ENCODE assay signal across 18 cellular contexts in genomic region chr11:87466228-87466627, GRCh38.
DNase-seq lines count a peak whose midpoint lies in the region; ATAC-seq and TF ChIP-seq lines count a peak whose summit lies in the region.
"Had no signal": no experiment of that assay in that cellular context is flagged by ENCODE, and none has a peak within 500 bp of the region (broad histone marks: within the 10 kb centered on the region; RNA-seq: fewer than 3 reads in every experiment).

No MANE protein-coding gene starts in this region.

- POLR2A ChIA-PET in activated CD8-positive, alpha-beta T cell treated with anti-CD3 and anti-CD28 coated beads, Interleukin-2, amount 10 ng/mL, durations not matched to agents 7 days and 5 days (lab: Charles Lee), result no interaction called here

- intact Hi-C loops in psoas muscle (cut with DNase I), result no loop called here
- intact Hi-C loops in Calu3 (cut with micrococcal nuclease; ENCODE audit: unreplicated experiment), result no loop called here

- H3K27me3 ChIP-seq in adipocyte (replicated peaks; ENCODE audit: control insufficient read depth, insufficient read depth, low read length), result no peaks in the 10 kb centered on the region
- no peaks in the 10 kb centered on the region for H3K27me3 ChIP-seq in hepatocyte
- H3K27me3 ChIP-seq in psoas muscle (ENCODE audit: insufficient read depth in 3 of 3, low read length in 2 of 3), result no peaks in the 10 kb centered on the region

- WGBS in hepatocyte (ENCODE audit: low lambda C conversion rate, missing lambda C conversion rate), result 46% methylated on average over 2 of the region's 2 CpGs
- whole genome bisulfite sequencing in psoas muscle, 3 donors, result 32 to 48% (median 33%) methylated on average over 2 of the region's 2 CpGs

- DNase-seq in AG10803 (ENCODE audit: low read depth) (peak; percentile 85), adipocyte (ENCODE audit: low read depth) (peak; percentile 65), hepatocyte (ENCODE audit: low spot score) (peak; percentile 37), psoas muscle (no peak), NCI-H1436 (lab: John Stamatoyannopoulos, UW) (no peak), Calu3 (no peak)
- no peak for DNase-seq in activated CD8-positive, alpha-beta T cell treated with anti-CD3 and anti-CD28 coated beads, Interleukin-2, amount 10 ng/mL, durations not matched to agents 7 days and 5 days
- DNase-seq: ACHN; activated CD4-positive, alpha-beta T cell treated with anti-CD3 and anti-CD28 coated beads for 4 hours; activated naive CD8-positive, alpha-beta T cell treated with anti-CD3 and anti-CD28 coated beads, Interleukin-2, amount 50 U/mL, for 24 hours; CD8-positive, alpha-beta memory T cell; DND-41; Kasumi-1; NCI-H1105 treated with DMSO at 0.1 percent for 48 hours; substantia nigra had no signal

- H3K36me3 Mint-ChIP-seq in activated CD8-positive, alpha-beta T cell treated with anti-CD3 and anti-CD28 coated beads, Interleukin-2, amount 10 ng/mL, durations not matched to agents 7 days and 5 days (ENCODE audit: low read depth), result no peaks in the 10 kb centered on the region
- no peaks in the 10 kb centered on the region for H3K36me3 Mint-ChIP-seq in Calu3 (ENCODE audit: insufficient read depth, unreplicated experiment)
- H3K36me3 Mint-ChIP-seq: CD8-positive, alpha-beta memory T cell had no signal

- H3K4me3 Mint-ChIP-seq in activated CD8-positive, alpha-beta T cell treated with anti-CD3 and anti-CD28 coated beads, Interleukin-2, amount 10 ng/mL, durations not matched to agents 7 days and 5 days, result no peak overlapping the region
- no peak overlapping the region for H3K4me3 Mint-ChIP-seq in Calu3 (ENCODE audit: low read depth, unreplicated experiment)
- H3K4me3 Mint-ChIP-seq: activated naive CD8-positive, alpha-beta T cell treated with anti-CD3 and anti-CD28 coated beads, Interleukin-2, amount 50 U/mL, for 24 hours had no signal

- no peaks in the 10 kb centered on the region for H3K9me3 ChIP-seq in adipocyte (ENCODE audit: control insufficient read depth, low read length)
- no peaks in the 10 kb centered on the region for H3K9me3 ChIP-seq in hepatocyte (ENCODE audit: low read depth)
- no peaks in the 10 kb centered on the region for H3K9me3 ChIP-seq in psoas muscle

- H3K9ac ChIP-seq in adipocyte (ENCODE audit: low read length), result no peak overlapping the region

- BruUV-seq in Calu3 (replicated peaks; lab: Mats Ljungman, UMichigan), result no TSS peak

- CTCF ChIA-PET in activated CD8-positive, alpha-beta T cell treated with anti-CD3 and anti-CD28 coated beads, Interleukin-2, amount 10 ng/mL, durations not matched to agents 7 days and 5 days (lab: Charles Lee), result no interaction called here
- CTCF ChIA-PET in Calu3 (lab: Charles Lee), result no interaction called here

- H4K20me1 ChIP-seq in hepatocyte (ENCODE audit: insufficient read depth, poor library complexity, severe bottlenecking), result no peaks in the 10 kb centered on the region

- ATAC-seq in psoas muscle, result peak in 3 of 4 donors; percentile 37 to 45 (median 38)
- ATAC-seq in activated CD8-positive, alpha-beta T cell treated with anti-CD3 and anti-CD28 coated beads, Interleukin-2, amount 10 ng/mL, durations not matched to agents 7 days and 5 days, result no peak
- ATAC-seq in HG02798 (IDR thresholded peaks at IDR 0.05; ENCODE audit: poor library complexity, unreplicated experiment), result no peak
- ATAC-seq: activated naive CD8-positive, alpha-beta T cell treated with anti-CD3 and anti-CD28 coated beads, Interleukin-2, amount 50 U/mL, for 24 hours had no signal

- TF ChIP-seq CTCF in AG10803 (conservative IDR thresholded peaks at IDR 0.05; ENCODE audit: low read length) (no peak), hepatocyte (IDR thresholded peaks at IDR 0.05; ENCODE audit: poor library complexity) (no peak), psoas muscle (IDR thresholded peaks at IDR 0.05) (no peak), Calu3 (IDR thresholded peaks at IDR 0.05; ENCODE audit: unreplicated experiment) (no peak)

- no peaks in the 10 kb centered on the region for H3K79me2 ChIP-seq in hepatocyte

- no peaks in the 10 kb centered on the region for H3K4me1 Mint-ChIP-seq in activated CD8-positive, alpha-beta T cell treated with anti-CD3 and anti-CD28 coated beads, Interleukin-2, amount 10 ng/mL, durations not matched to agents 7 days and 5 days (ENCODE audit: low read depth)
- H3K4me1 Mint-ChIP-seq in Calu3 (ENCODE audit: low read depth, unreplicated experiment), result no peaks in the 10 kb centered on the region
- H3K4me1 Mint-ChIP-seq: activated naive CD8-positive, alpha-beta T cell treated with anti-CD3 and anti-CD28 coated beads, Interleukin-2, amount 50 U/mL, for 24 hours; CD8-positive, alpha-beta memory T cell had no signal

- no peak overlapping the region for H3K27ac ChIP-seq in hepatocyte
- H3K27ac ChIP-seq in psoas muscle, result no peak overlapping the region
- H3K27ac ChIP-seq: RWPE1 had no signal

- H3K4me3 ChIP-seq in AG10803 (ENCODE audit: low read length) (no peak overlapping the region), adipocyte (ENCODE audit: low read length) (no peak overlapping the region), hepatocyte (no peak overlapping the region), psoas muscle (no peak overlapping the region)

- no peak overlapping the region for H3K27ac Mint-ChIP-seq in activated CD8-positive, alpha-beta T cell treated with anti-CD3 and anti-CD28 coated beads, Interleukin-2, amount 10 ng/mL, durations not matched to agents 7 days and 5 days
- no peak overlapping the region for H3K27ac Mint-ChIP-seq in Calu3 (ENCODE audit: unreplicated experiment)
- H3K27ac Mint-ChIP-seq: activated naive CD8-positive, alpha-beta T cell treated with anti-CD3 and anti-CD28 coated beads, Interleukin-2, amount 50 U/mL, for 24 hours; activated T-helper 2 cell treated with anti-CD3 and anti-CD28 coated beads, Interferon-gamma antibody, Interleukin-2, Interleukin-4, amounts not matched to agents 10 μg/mL and 5 μg/mL and 100 μg/mL, durations not matched to agents 14 hours and 24 hours and 36 hours; CD8-positive, alpha-beta memory T cell had no signal

- no peaks in the 10 kb centered on the region for H3K27me3 Mint-ChIP-seq in activated CD8-positive, alpha-beta T cell treated with anti-CD3 and anti-CD28 coated beads, Interleukin-2, amount 10 ng/mL, durations not matched to agents 7 days and 5 days (ENCODE audit: low read depth)
- H3K27me3 Mint-ChIP-seq in Calu3 (ENCODE audit: unreplicated experiment), result peaks cover 35% of the 10 kb centered on the region
- H3K27me3 Mint-ChIP-seq: activated naive CD8-positive, alpha-beta T cell treated with anti-CD3 and anti-CD28 coated beads, Interleukin-2, amount 50 U/mL, for 24 hours had no signal

- H3K4me1 ChIP-seq in adipocyte (ENCODE audit: control insufficient read depth, insufficient read depth, low read length) (peaks cover 27% of the 10 kb centered on the region), hepatocyte (ENCODE audit: insufficient read depth) (peaks cover 4% of the 10 kb centered on the region), psoas muscle (no peaks in the 10 kb centered on the region)

- H3K9me3 Mint-ChIP-seq in activated CD8-positive, alpha-beta T cell treated with anti-CD3 and anti-CD28 coated beads, Interleukin-2, amount 10 ng/mL, durations not matched to agents 7 days and 5 days (ENCODE audit: insufficient read depth), result no peaks in the 10 kb centered on the region
- no peaks in the 10 kb centered on the region for H3K9me3 Mint-ChIP-seq in Calu3 (ENCODE audit: low read depth, unreplicated experiment)
- H3K9me3 Mint-ChIP-seq: activated naive CD8-positive, alpha-beta T cell treated with anti-CD3 and anti-CD28 coated beads, Interleukin-2, amount 50 U/mL, for 24 hours; activated T-helper 2 cell treated with anti-CD3 and anti-CD28 coated beads, Interferon-gamma antibody, Interleukin-2, Interleukin-4, amounts not matched to agents 10 μg/mL and 5 μg/mL and 100 μg/mL, durations not matched to agents 14 hours and 24 hours and 36 hours had no signal

- H3K36me3 ChIP-seq in adipocyte (ENCODE audit: control insufficient read depth, insufficient read depth, low read length, severe bottlenecking), result no peaks in the 10 kb centered on the region
- no peaks in the 10 kb centered on the region for H3K36me3 ChIP-seq in hepatocyte (replicated peaks; ENCODE audit: insufficient read depth, low read depth)
- H3K36me3 ChIP-seq in psoas muscle (ENCODE audit: insufficient read depth in 1 of 2, low read depth in 1 of 2), result no peaks in the 10 kb centered on the region

- H3K9me2 ChIP-seq in hepatocyte (replicated peaks; ENCODE audit: insufficient read depth), result no peaks in the 10 kb centered on the region

- H3K4me2 ChIP-seq in hepatocyte, result no peak overlapping the region

- H2AFZ ChIP-seq in hepatocyte, result no peak overlapping the region

Comparison
In these comparisons a context has a peak if more than half of its experiments do, and no peak if none do; other contexts are left out.
1. DNase-seq: peak in AG10803 (single experiment), adipocyte (single experiment) and hepatocyte (single experiment); none in psoas muscle (0 of 2), NCI-H1436 (single experiment), activated CD8-positive, alpha-beta T cell treated with anti-CD3 and anti-CD28 coated beads, Interleukin-2, amount 10 ng/mL, durations not matched to agents 7 days and 5 days (single experiment) and Calu3 (single experiment).
2. ATAC-seq: peak in psoas muscle (3 of 4); none in activated CD8-positive, alpha-beta T cell treated with anti-CD3 and anti-CD28 coated beads, Interleukin-2, amount 10 ng/mL, durations not matched to agents 7 days and 5 days (single experiment) and HG02798 (single experiment).